In genomic region chr14:35046048-35046750, GRCh38 we compare ENCODE assay signal across 8 cellular contexts. TPM values are rescaled to one million over a fixed set of nuclear protein-coding genes. Genes with fewer than 3 reads are reported as not detected.
A peak's percentile ranks its signal among the peaks of the same experiment; 100 is the strongest.
DNase-seq lines count a peak whose midpoint lies in the region; ATAC-seq and TF ChIP-seq lines count a peak whose summit lies in the region.

A gene with protein sequence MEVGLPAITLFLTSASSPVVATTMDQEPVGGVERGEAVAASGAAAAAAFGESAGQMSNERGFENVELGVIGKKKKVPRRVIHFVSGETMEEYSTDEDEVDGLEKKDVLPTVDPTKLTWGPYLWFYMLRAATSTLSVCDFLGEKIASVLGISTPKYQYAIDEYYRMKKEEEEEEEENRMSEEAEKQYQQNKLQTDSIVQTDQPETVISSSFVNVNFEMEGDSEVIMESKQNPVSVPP (plus strand): TSS chr14:35046272. CDS start chr14:35046464, 192 bp downstream.

- DNase-seq in CMK (ENCODE audit: low read depth) (peak; percentile 68), GM20000 (ENCODE audit: low spot score) (peak; percentile 99), HS-5 (ENCODE audit: low read depth) (peak; percentile 77), NK-92 (lab: John Stamatoyannopoulos, UW; ENCODE audit: unreplicated experiment) (peak; percentile 98), lower lobe of right lung (peak; percentile 100)
- DNase-seq in activated CD8-positive, alpha-beta memory T cell treated with anti-CD3 and anti-CD28 coated beads for 1 hour (ENCODE audit: extremely low read depth in 1 of 2, low read depth in 1 of 2) = peak; percentile 97 to 100
- peak; percentile 94 to 98 (median 96) for DNase-seq in stimulated activated CD4-positive, alpha-beta T cell treated with anti-CD3 and anti-CD28 coated beads, TNF-alpha, amount 100 ng/mL, for 1 hour (ENCODE audit: low read depth in 3 of 3, low spot score in 1 of 3)

- H3K27me3 ChIP-seq in ectodermal cell (ENCODE audit: control insufficient read depth, insufficient read depth, low read length, poor library complexity, severe bottlenecking) (no peaks in the 10 kb centered on the region), lower lobe of right lung (ENCODE audit: low read depth) (no peaks in the 10 kb centered on the region)

- H3K36me3 ChIP-seq in ectodermal cell (ENCODE audit: control insufficient read depth, insufficient read depth, low read length) = no peaks in the 10 kb centered on the region
- peaks cover 24% of the 10 kb centered on the region for H3K36me3 ChIP-seq in lower lobe of right lung

- H3K4me3 ChIP-seq in ectodermal cell (ENCODE audit: insufficient read depth, low read depth, low read length) = peak within 1 kb of the TSS; percentile 94
- H3K4me3 ChIP-seq in lower lobe of right lung = peak within 1 kb of the TSS; percentile 70

- TF ChIP-seq CTCF in GM20000 (IDR thresholded peaks at IDR 0.05; ENCODE audit: extremely low read depth, missing control alignments) (no peak), lower lobe of right lung (IDR thresholded peaks at IDR 0.05) (no peak)

- H3K9me3 ChIP-seq in ectodermal cell (ENCODE audit: control insufficient read depth, low read length) (no peaks in the 10 kb centered on the region), lower lobe of right lung (no peaks in the 10 kb centered on the region)

- H3K4me1 ChIP-seq in ectodermal cell (ENCODE audit: control insufficient read depth, insufficient read depth, low read length) = no peaks in the 10 kb centered on the region
- peaks cover 31% of the 10 kb centered on the region for H3K4me1 ChIP-seq in lower lobe of right lung

- ATAC-seq in lower lobe of right lung = peak; percentile 99 to 100

- 0% methylated on average over 77 of the region's 77 CpGs for WGBS in ectodermal cell, 2 experiments

- intact Hi-C loops in lower lobe of right lung (cut with DNase I) = no loop called here

- H3K27ac ChIP-seq in ectodermal cell (ENCODE audit: insufficient read depth, low read depth, low read length, poor library complexity, severe bottlenecking) (peak within 1 kb of the TSS; percentile 69), lower lobe of right lung (peak within 1 kb of the TSS; percentile 93)

RNA-seq across cellular contexts. Expression of the gene that starts here (rescaled TPM):
- polyA plus RNA-seq in ectodermal cell (2013, experiment 1 of 4) = 33.3 TPM
- 31.7 TPM for polyA plus RNA-seq in ectodermal cell (2013, experiment 2 of 4)
- 32.4 TPM for polyA plus RNA-seq in ectodermal cell (2013, experiment 3 of 4)
- 34.5 TPM for polyA plus RNA-seq in ectodermal cell (2013, experiment 4 of 4)
- 104 TPM for total RNA-seq in lower lobe of right lung

Comparison
In these comparisons a context has a peak if more than half of its experiments do, and no peak if none do; other contexts are left out.
1. Peak in every context shown above with its lines: DNase-seq, ATAC-seq, H3K4me3 ChIP-seq and H3K27ac ChIP-seq.